ENCODE assay signal across 8 cellular contexts in the genomic region with DNA sequence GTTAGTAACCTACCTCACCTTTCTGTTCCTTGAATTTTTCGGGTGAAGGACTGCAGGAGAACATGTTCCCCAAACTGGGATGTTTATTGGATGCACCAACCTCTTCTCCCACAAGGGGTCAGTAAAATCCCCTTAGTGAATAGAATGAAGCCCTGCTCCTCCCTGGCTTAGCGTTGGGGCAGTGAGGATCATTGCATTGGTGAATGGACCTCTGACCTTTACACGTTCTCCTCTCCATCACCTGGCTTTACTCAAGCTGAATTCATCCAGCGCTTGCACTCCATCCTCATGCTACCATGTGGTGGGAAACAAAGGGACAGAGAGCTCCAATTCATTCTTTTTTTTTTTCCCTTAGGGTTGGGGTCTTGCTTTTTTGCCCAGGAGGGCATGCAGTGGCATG.
DNase-seq lines count a peak whose midpoint lies in the region; ATAC-seq lines count a peak whose summit lies in the region.

No MANE protein-coding gene starts in this region.

- H3K27ac Mint-ChIP-seq in activated naive CD4-positive, alpha-beta T cell treated with anti-CD3 and anti-CD28 coated beads for 36 hours = no peak overlapping the region

- ATAC-seq in GM21786 (IDR thresholded peaks at IDR 0.05; ENCODE audit: unreplicated experiment) (peak; percentile 75), HG02970 (IDR thresholded peaks at IDR 0.05; ENCODE audit: low FRiP score, unreplicated experiment) (no peak)

- H3K27me3 ChIP-seq in MG63 = no peaks in the 10 kb centered on the region

- CTCF ChIA-PET in activated naive CD4-positive, alpha-beta T cell treated with anti-CD3 and anti-CD28 coated beads for 36 hours (lab: Charles Lee) = interaction anchor here (0.6 to 1.7 kb wide), 4 partner anchors 58 to 708 kb away, joined by 3 to 7 read pairs (median 4); no protein-coding TSS in a partner anchor

- intact Hi-C loops in activated naive CD4-positive, alpha-beta T cell treated with anti-CD3 and anti-CD28 coated beads for 36 hours (cut with micrococcal nuclease) = loop anchor here (1.0 to 10.0 kb wide), 3 partner anchors 58 to 807 kb away; no protein-coding TSS in a partner anchor

- H3K36me3 Mint-ChIP-seq in activated naive CD4-positive, alpha-beta T cell treated with anti-CD3 and anti-CD28 coated beads for 36 hours (ENCODE audit: low read depth) = no peaks in the 10 kb centered on the region

- no peak overlapping the region for H3K4me3 ChIP-seq in MG63

- H3K36me3 ChIP-seq in MG63 = no peaks in the 10 kb centered on the region

- no peak overlapping the region for H3K4me3 Mint-ChIP-seq in activated naive CD4-positive, alpha-beta T cell treated with anti-CD3 and anti-CD28 coated beads for 36 hours

- H3K27me3 Mint-ChIP-seq in activated naive CD4-positive, alpha-beta T cell treated with anti-CD3 and anti-CD28 coated beads for 36 hours (ENCODE audit: low read depth) = peaks cover 11% of the 10 kb centered on the region

- H3K9me3 ChIP-seq in MG63 = no peaks in the 10 kb centered on the region

- H3K4me1 Mint-ChIP-seq in activated naive CD4-positive, alpha-beta T cell treated with anti-CD3 and anti-CD28 coated beads for 36 hours (ENCODE audit: low read depth) = peaks cover 5% of the 10 kb centered on the region

- H3K9me3 Mint-ChIP-seq in activated naive CD4-positive, alpha-beta T cell treated with anti-CD3 and anti-CD28 coated beads for 36 hours = no peaks in the 10 kb centered on the region

- peak; percentile 46 for DNase-seq in activated naive CD4-positive, alpha-beta T cell treated with anti-CD3 and anti-CD28 coated beads for 36 hours
- DNase-seq in activated naive CD4-positive, alpha-beta T cell (lab: John Stamatoyannopoulos, UW) = no peak
- peak; percentile 14 for DNase-seq in MG63
- DNase-seq in amniotic epithelial cell (ENCODE audit: low read depth) = peak; percentile 46
- peak; percentile 2 to 14 for DNase-seq in hippocampal formation (lab: John Stamatoyannopoulos, UW)
- peak; percentile 1 to 11 for DNase-seq in stimulated activated CD4-positive, alpha-beta T cell treated with anti-CD3 and anti-CD28 coated beads, Interleukin-15, amount 100 ng/mL, for 48 hours (ENCODE audit: low read depth in 2 of 2)

Comparison
In these comparisons a context has a peak if more than half of its experiments do, and no peak if none do; other contexts are left out.
1. DNase-seq: peak in activated naive CD4-positive, alpha-beta T cell treated with anti-CD3 and anti-CD28 coated beads for 36 hours (single experiment), MG63 (single experiment), amniotic epithelial cell (single experiment), hippocampal formation (2 of 2) and stimulated activated CD4-positive, alpha-beta T cell treated with anti-CD3 and anti-CD28 coated beads, Interleukin-15, amount 100 ng/mL, for 48 hours (2 of 2); none in activated naive CD4-positive, alpha-beta T cell (0 of 4).